ENCODE assay signal across 4 cellular contexts in the genomic region with DNA sequence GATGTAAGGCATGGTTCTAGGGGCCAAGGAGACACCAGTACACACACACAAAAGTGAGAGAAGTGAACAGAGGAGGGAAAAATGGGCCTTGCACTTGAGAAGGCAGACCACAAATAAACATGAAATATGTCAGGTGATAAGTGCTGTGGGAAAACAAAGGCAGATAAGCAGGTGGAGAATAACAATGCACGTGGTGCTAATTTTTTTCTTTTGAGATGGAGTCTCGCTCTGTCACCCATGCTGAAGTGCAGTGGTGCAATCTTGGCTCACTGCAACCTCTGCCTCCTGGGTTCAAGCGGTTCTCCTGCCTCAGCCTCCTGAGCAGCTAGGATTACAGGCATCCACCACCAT. TPM values are rescaled to one million over a fixed set of nuclear protein-coding genes. Genes with fewer than 3 reads are reported as not detected.
"Had no signal": no experiment of that assay in that cellular context is flagged by ENCODE, and none has a peak within 500 bp of the region (broad histone marks: within the 10 kb centered on the region; RNA-seq: fewer than 3 reads in every experiment).

No MANE protein-coding gene starts in this region.

RNA-seq across cellular contexts. Expression of gene ACKR4, which starts 41.1 kb away (rescaled TPM):
- total RNA-seq: activated CD8-positive, alpha-beta T cell treated with anti-CD3 and anti-CD28 coated beads, Interleukin-2, amount 10 ng/mL, durations not matched to agents 7 days and 5 days; LHCN-M2; PC-9; SK-MEL-5 had no signal
